ENCODE assay signal across 22 cellular contexts in genomic region chr6:168724033-168724432, GRCh38.
"Had no signal": no experiment of that assay in that cellular context is flagged by ENCODE, and none has a peak within 500 bp of the region (broad histone marks: within the 10 kb centered on the region; RNA-seq: fewer than 3 reads in every experiment).

No MANE protein-coding gene starts in this region.

- H3K9ac ChIP-seq: KMS-11, SK-N-SH had no signal

- H3K4me3 ChIP-seq: K562 had no signal

- H3K27ac ChIP-seq: HL-60, KMS-11, RWPE1 had no signal

- H3K4me2 ChIP-seq: KMS-11, SK-N-SH had no signal

- DNase-seq: Kasumi-1, MM.1S, NCI-H1092 treated with DMSO at 0.1 percent for 48 hours, NCI-H1436, NCI-H187, NCI-H2029, NCI-H2081 treated with DMSO at 0.1 percent for 48 hours, NCI-H2171, NCI-H226, NCI-H446, NCI-H510A, NCI-H524 treated with DMSO at 0.1 percent for 48 hours, NCI-H69, NCI-H774, PC-3, SHP77, SK-N-SH had no signal

- FAIRE-seq: HTR-8/SVneo, K562 had no signal

- H3K9me3 ChIP-seq: SK-N-SH had no signal
